12 cellular contexts compared by ENCODE assay signal in the genomic region with DNA sequence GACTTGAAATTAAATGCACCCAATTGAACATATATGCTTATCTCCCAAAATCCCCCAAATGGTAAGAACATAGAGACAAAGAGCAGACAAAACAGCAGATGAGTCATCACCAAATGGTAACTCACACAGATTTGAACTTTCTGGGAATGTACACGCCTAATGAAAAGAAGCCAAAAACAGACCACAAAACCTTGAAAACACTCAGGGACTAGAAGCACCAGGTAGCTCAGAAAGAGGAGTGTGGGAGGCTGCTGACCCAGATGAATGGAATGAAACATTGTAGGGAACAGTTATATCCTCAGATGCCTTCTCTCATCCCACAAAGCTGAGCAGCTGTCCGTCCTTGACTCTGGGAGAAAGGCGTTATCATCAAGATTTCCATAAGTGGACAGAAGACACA.
DNase-seq lines count a peak whose midpoint lies in the region; ATAC-seq and TF ChIP-seq lines count a peak whose summit lies in the region.
"Had no signal": no experiment of that assay in that cellular context is flagged by ENCODE, and none has a peak within 500 bp of the region (broad histone marks: within the 10 kb centered on the region; RNA-seq: fewer than 3 reads in every experiment).

No MANE protein-coding gene starts in this region.

- ATAC-seq in GM23338: no peak
- ATAC-seq: right lobe of liver had no signal

- H3K18ac ChIP-seq in mesenchymal stem cell (ENCODE audit: low read depth in 1 of 2, low read length in 2 of 2): no peak overlapping the region

- H3K4me2 ChIP-seq in GM23338 (peak overlapping the region; percentile 6; the same call in 1 of the 2 replicates), mesenchymal stem cell (ENCODE audit: low read length, poor library complexity, severe bottlenecking) (no peak overlapping the region)

- no peak overlapping the region for H3K4ac ChIP-seq in mesenchymal stem cell (ENCODE audit: low read depth in 1 of 2, low read length in 2 of 2)

- H3K79me1 ChIP-seq in mesenchymal stem cell (replicated peaks; ENCODE audit: low read length, poor library complexity, severe bottlenecking): no peaks in the 10 kb centered on the region

- H3K4me3 ChIP-seq in GM23338 (no peak overlapping the region), ovary (no peak overlapping the region), mesenchymal stem cell (ENCODE audit: insufficient read depth in 1 of 2, low read depth in 1 of 2, low read length in 2 of 2) (no peak overlapping the region)
- H3K4me3 ChIP-seq: coronary artery, right lobe of liver had no signal

- H3K36me3 Mint-ChIP-seq in GM23338 (ENCODE audit: low read depth): peaks cover 5% of the 10 kb centered on the region; the same call in 1 of the 3 replicates
- H3K36me3 Mint-ChIP-seq: mesothelial cell of epicardium had no signal

- no peak for TF ChIP-seq EP300 in ovary (IDR thresholded peaks at IDR 0.05)

- no peak overlapping the region for H2AFZ ChIP-seq in GM23338
- no peak overlapping the region for H2AFZ ChIP-seq in mesenchymal stem cell (ENCODE audit: low read depth, low read length)

- no peaks in the 10 kb centered on the region for H4K20me1 ChIP-seq in GM23338 (replicated peaks; ENCODE audit: insufficient read depth)

- WGBS in ovary, 3 donors: 3 to 34% (median 11%) methylated on average over 3 of the region's 3 CpGs
- WGBS in mesenchymal stem cell: 50% methylated on average over 3 of the region's 3 CpGs

- H3K79me2 ChIP-seq in GM23338 (replicated peaks; ENCODE audit: insufficient read depth): no peaks in the 10 kb centered on the region

- H3K27me3 Mint-ChIP-seq in GM23338 (ENCODE audit: insufficient read depth, low read depth, poor library complexity): peaks cover 5% of the 10 kb centered on the region

- intact Hi-C loops in ovary (cut with DNase I): no loop called here

- no peak overlapping the region for H4K91ac ChIP-seq in mesenchymal stem cell (ENCODE audit: low read length)

- peaks cover 8% of the 10 kb centered on the region; the same call in 1 of the 2 replicates for H3K9me2 ChIP-seq in GM23338 (ENCODE audit: insufficient read depth)

- no peak overlapping the region for H4K8ac ChIP-seq in mesenchymal stem cell (ENCODE audit: low read length)

- H3K4me1 ChIP-seq in GM23338 (ENCODE audit: insufficient read depth) (peaks cover 25% of the 10 kb centered on the region), ovary (ENCODE audit: insufficient read depth) (peaks cover 5% of the 10 kb centered on the region), mesenchymal stem cell (ENCODE audit: control insufficient read depth, insufficient read depth, low read depth, low read length) (no peaks in the 10 kb centered on the region)
- H3K4me1 ChIP-seq: right lobe of liver had no signal

- no peak for TF ChIP-seq POLR2A in ovary (IDR thresholded peaks at IDR 0.05)

- no peaks in the 10 kb centered on the region for H3F3A ChIP-seq in GM23338 (replicated peaks; ENCODE audit: low read depth)

- H3K27ac ChIP-seq in GM23338 (ENCODE audit: low read depth): peak overlapping the region; percentile 51; the same call in 1 of the 2 replicates
- H3K27ac ChIP-seq in epithelial cell of prostate: peak overlapping the region; percentile 82
- H3K27ac ChIP-seq in ovary: no peak overlapping the region
- no peak overlapping the region for H3K27ac ChIP-seq in mesenchymal stem cell (ENCODE audit: low read length, poor library complexity, severe bottlenecking)
- H3K27ac ChIP-seq: coronary artery, right lobe of liver had no signal

- no peak overlapping the region for H2BK12ac ChIP-seq in mesenchymal stem cell (ENCODE audit: low read length in 2 of 2)

- H3K4me3 Mint-ChIP-seq in GM23338: no peak overlapping the region
- H3K4me3 Mint-ChIP-seq: mesothelial cell of epicardium; T-helper 1 cell treated with Interleukin-12 subunit alpha and Interleukin-12 subunit beta and Interleukin-4 antibody, amounts not matched to agents 30 μg/mL and 1 μg/mL, for 36 hours had no signal

- no peak overlapping the region for H2BK120ac ChIP-seq in mesenchymal stem cell (ENCODE audit: low read depth, low read length)

- no peak overlapping the region for H2BK5ac ChIP-seq in mesenchymal stem cell (ENCODE audit: low read depth, low read length, poor library complexity, severe bottlenecking)

- H3K9me3 ChIP-seq in ovary (no peaks in the 10 kb centered on the region), mesenchymal stem cell (ENCODE audit: control insufficient read depth, low read length) (no peaks in the 10 kb centered on the region)
- H3K9me3 ChIP-seq: right lobe of liver had no signal

- no peak for TF ChIP-seq CTCF in GM23338 (conservative IDR thresholded peaks at IDR 0.05; ENCODE audit: low read depth in 2 of 2)
- TF ChIP-seq CTCF in ovary (IDR thresholded peaks at IDR 0.05): no peak

- DNase-seq in GM23338 (ENCODE audit: low spot score) (no peak), NCI-H226 (peak; percentile 84), epithelial cell of prostate (ENCODE audit: low read depth, low spot score) (peak; percentile 85), renal cortical epithelial cell (ENCODE audit: low read depth) (peak; percentile 89), ovary (no peak), mesenchymal stem cell (no peak), middle frontal gyrus (ENCODE audit: extremely low spot score, low spot score) (no peak)
- DNase-seq: NCI-H1694 treated with DMSO at 0.1 percent for 48 hours, right lobe of liver had no signal

- H3K27me3 ChIP-seq in GM23338 (ENCODE audit: insufficient read depth) (no peaks in the 10 kb centered on the region), ovary (no peaks in the 10 kb centered on the region), mesenchymal stem cell (ENCODE audit: control insufficient read depth in 1 of 2, insufficient read depth in 1 of 2, low read length in 2 of 2) (no peaks in the 10 kb centered on the region)
- H3K27me3 ChIP-seq: right lobe of liver had no signal

- H2AK5ac ChIP-seq in mesenchymal stem cell (ENCODE audit: low read length, severe bottlenecking): no peak overlapping the region

- H3K36me3 ChIP-seq in GM23338 (ENCODE audit: insufficient read depth): no peaks in the 10 kb centered on the region
- no peaks in the 10 kb centered on the region for H3K36me3 ChIP-seq in ovary
- H3K36me3 ChIP-seq in mesenchymal stem cell (ENCODE audit: control insufficient read depth in 1 of 2, insufficient read depth in 2 of 2, low read depth in 1 of 2, low read length in 2 of 2): no peaks in the 10 kb centered on the region

- peaks cover 49% of the 10 kb centered on the region for H3K4me1 Mint-ChIP-seq in GM23338

- H3K14ac ChIP-seq in mesenchymal stem cell (ENCODE audit: low read length in 2 of 2): no peak overlapping the region

- no peak overlapping the region for H3K27ac Mint-ChIP-seq in GM23338
- H3K27ac Mint-ChIP-seq: mesothelial cell of epicardium; T-helper 1 cell treated with Interleukin-12 subunit alpha and Interleukin-12 subunit beta and Interleukin-4 antibody, amounts not matched to agents 30 μg/mL and 1 μg/mL, for 36 hours had no signal

- no peak overlapping the region for H3K23ac ChIP-seq in mesenchymal stem cell (ENCODE audit: low read length in 2 of 2)

- H2BK15ac ChIP-seq in mesenchymal stem cell (ENCODE audit: low read depth, poor library complexity, severe bottlenecking): no peak overlapping the region

- H3K9ac ChIP-seq in mesenchymal stem cell (ENCODE audit: low read length): no peak overlapping the region

- no peaks in the 10 kb centered on the region; the same call in 1 of the 3 replicates for H3K9me3 Mint-ChIP-seq in GM23338
- H3K9me3 Mint-ChIP-seq: mesothelial cell of epicardium; T-helper 1 cell treated with Interleukin-12 subunit alpha and Interleukin-12 subunit beta and Interleukin-4 antibody, amounts not matched to agents 30 μg/mL and 1 μg/mL, for 36 hours had no signal

Comparison
In these comparisons a context has a peak if more than half of its experiments do, and no peak if none do; other contexts are left out.
1. DNase-seq: peak in NCI-H226 (single experiment), epithelial cell of prostate (single experiment) and renal cortical epithelial cell (single experiment); none in GM23338 (single experiment), ovary (0 of 5), mesenchymal stem cell (single experiment) and middle frontal gyrus (single experiment).
2. H3K27ac ChIP-seq: peak in GM23338 (single experiment) and epithelial cell of prostate (single experiment); none in ovary (0 of 2) and mesenchymal stem cell (single experiment).